ENCODE assay signal across 23 cellular contexts in the genomic region with DNA sequence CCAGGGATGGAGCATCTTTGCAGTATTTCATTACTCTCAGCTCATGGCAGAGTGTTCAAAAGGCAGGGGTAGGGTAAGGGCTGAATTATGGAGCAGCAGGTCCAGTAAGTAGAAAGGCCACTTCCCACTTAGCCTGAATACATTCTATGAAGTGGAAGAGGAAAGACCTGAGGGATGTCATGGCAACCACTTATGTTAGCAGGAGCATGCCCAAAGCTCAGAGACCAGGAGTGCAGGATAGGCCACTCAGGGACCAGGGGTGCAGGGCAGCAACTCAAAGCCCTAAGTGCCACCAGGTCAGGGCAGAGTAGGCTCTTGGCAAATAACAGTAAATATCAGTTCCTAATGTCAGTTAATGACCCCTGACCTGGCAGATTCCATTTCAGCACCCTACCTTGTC.
"Had no signal": no experiment of that assay in that cellular context is flagged by ENCODE, and none has a peak within 500 bp of the region (broad histone marks: within the 10 kb centered on the region; RNA-seq: fewer than 3 reads in every experiment).

No MANE protein-coding gene starts in this region.

- DNase-seq: activated CD4-positive, alpha-beta T cell treated with anti-CD3 and anti-CD28 coated beads for 36 hours; activated CD4-positive, alpha-beta T cell treated with anti-CD3 and anti-CD28 coated beads, Interleukin-2, amount 50 U/mL, for 4 hours; activated CD4-positive, CD25-positive, alpha-beta regulatory T cell; activated CD8-positive, alpha-beta memory T cell treated with anti-CD3 and anti-CD28 coated beads, Interleukin-2, amount 50 U/mL, for 4 hours; activated gamma-delta T cell; activated naive CD4-positive, alpha-beta T cell treated with anti-CD3 and anti-CD28 coated beads, Interleukin-2, amount 10 ng/mL, durations not matched to agents 7 days and 5 days; activated naive CD8-positive, alpha-beta T cell treated with anti-CD3 and anti-CD28 coated beads, Interleukin-2, amount 10 ng/mL, durations not matched to agents 7 days and 5 days; activated T-cell treated with anti-CD3 and anti-CD28 coated beads, Interleukin-2, amount 50 U/mL, for 24 hours; dorsolateral prefrontal cortex; effector memory CD4-positive, alpha-beta T cell; head of caudate nucleus; hippocampal formation; left colon; mammary epithelial cell; right lobe of liver; stimulated activated CD4-positive, alpha-beta T cell treated with anti-CD3 and anti-CD28 coated beads, Interleukin-2, amount 100 ng/mL, for 48 hours; stimulated activated naive CD4-positive, alpha-beta T cell treated with Interleukin-2 at 50 U/mL for 16 hours had no signal

- H3K27ac ChIP-seq: ascending aorta, coronary artery, neutrophil, right lobe of liver, tibial nerve had no signal

- H3K4me3 Mint-ChIP-seq: activated CD4-positive, alpha-beta T cell treated with anti-CD3 and anti-CD28 coated beads for 36 hours; activated naive CD4-positive, alpha-beta T cell treated with anti-CD3 and anti-CD28 coated beads, Interleukin-2, amount 10 ng/mL, durations not matched to agents 7 days and 5 days; activated naive CD8-positive, alpha-beta T cell treated with anti-CD3 and anti-CD28 coated beads, Interleukin-2, amount 10 ng/mL, durations not matched to agents 7 days and 5 days; activated T-cell treated with anti-CD3 and anti-CD28 coated beads, Interleukin-2, amount 50 U/mL, for 24 hours; nephron had no signal

- H3K4me3 ChIP-seq: ascending aorta, coronary artery, right lobe of liver, tibial nerve had no signal

- H3K9me3 Mint-ChIP-seq: activated naive CD4-positive, alpha-beta T cell treated with anti-CD3 and anti-CD28 coated beads, Interleukin-2, amount 10 ng/mL, durations not matched to agents 7 days and 5 days; activated naive CD8-positive, alpha-beta T cell treated with anti-CD3 and anti-CD28 coated beads, Interleukin-2, amount 10 ng/mL, durations not matched to agents 7 days and 5 days; activated T-cell treated with anti-CD3 and anti-CD28 coated beads, Interleukin-2, amount 50 U/mL, for 24 hours; brain; nephron had no signal

- H3K27me3 Mint-ChIP-seq: activated CD4-positive, alpha-beta T cell treated with anti-CD3 and anti-CD28 coated beads for 36 hours; activated naive CD4-positive, alpha-beta T cell treated with anti-CD3 and anti-CD28 coated beads, Interleukin-2, amount 10 ng/mL, durations not matched to agents 7 days and 5 days; activated naive CD8-positive, alpha-beta T cell treated with anti-CD3 and anti-CD28 coated beads, Interleukin-2, amount 10 ng/mL, durations not matched to agents 7 days and 5 days; activated T-cell treated with anti-CD3 and anti-CD28 coated beads, Interleukin-2, amount 50 U/mL, for 24 hours had no signal

- H3K9me3 ChIP-seq: ascending aorta, neutrophil, right lobe of liver, tibial nerve had no signal

- H3K27me3 ChIP-seq: ascending aorta, dorsolateral prefrontal cortex, neutrophil, right lobe of liver, tibial nerve had no signal

- H3K27ac Mint-ChIP-seq: activated CD4-positive, alpha-beta T cell treated with anti-CD3 and anti-CD28 coated beads for 36 hours; activated naive CD4-positive, alpha-beta T cell treated with anti-CD3 and anti-CD28 coated beads, Interleukin-2, amount 10 ng/mL, durations not matched to agents 7 days and 5 days; activated naive CD8-positive, alpha-beta T cell treated with anti-CD3 and anti-CD28 coated beads, Interleukin-2, amount 10 ng/mL, durations not matched to agents 7 days and 5 days; activated T-cell treated with anti-CD3 and anti-CD28 coated beads, Interleukin-2, amount 50 U/mL, for 24 hours; brain; nephron had no signal
